In the genomic region with DNA sequence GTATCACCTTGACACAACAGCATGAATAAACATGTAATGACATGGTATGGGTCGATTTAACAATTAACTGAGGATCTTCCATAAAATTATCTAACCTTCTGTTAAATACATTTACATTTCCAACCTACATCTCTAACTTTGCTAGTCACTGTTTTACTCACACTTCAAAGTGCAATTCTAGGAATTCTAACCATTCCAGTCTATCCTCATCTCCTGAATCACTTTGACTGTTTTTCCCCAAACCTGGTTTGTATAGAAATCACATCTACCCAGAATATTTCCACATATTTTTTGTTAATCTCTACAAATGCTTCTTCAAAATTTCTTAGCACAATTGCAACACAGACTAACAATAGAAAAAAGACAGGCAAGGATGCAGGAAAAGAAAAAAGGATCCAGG, we compare ENCODE assay signal across 1 cellular context.
TF ChIP-seq lines count a peak whose summit lies in the region.

No MANE protein-coding gene starts in this region.

TF ChIP-seq in GM23338, 12 proteins besides CTCF, POLR2A, EP300 and RAD21 (continued from another document):
- TF ChIP-seq, protein P1, sequence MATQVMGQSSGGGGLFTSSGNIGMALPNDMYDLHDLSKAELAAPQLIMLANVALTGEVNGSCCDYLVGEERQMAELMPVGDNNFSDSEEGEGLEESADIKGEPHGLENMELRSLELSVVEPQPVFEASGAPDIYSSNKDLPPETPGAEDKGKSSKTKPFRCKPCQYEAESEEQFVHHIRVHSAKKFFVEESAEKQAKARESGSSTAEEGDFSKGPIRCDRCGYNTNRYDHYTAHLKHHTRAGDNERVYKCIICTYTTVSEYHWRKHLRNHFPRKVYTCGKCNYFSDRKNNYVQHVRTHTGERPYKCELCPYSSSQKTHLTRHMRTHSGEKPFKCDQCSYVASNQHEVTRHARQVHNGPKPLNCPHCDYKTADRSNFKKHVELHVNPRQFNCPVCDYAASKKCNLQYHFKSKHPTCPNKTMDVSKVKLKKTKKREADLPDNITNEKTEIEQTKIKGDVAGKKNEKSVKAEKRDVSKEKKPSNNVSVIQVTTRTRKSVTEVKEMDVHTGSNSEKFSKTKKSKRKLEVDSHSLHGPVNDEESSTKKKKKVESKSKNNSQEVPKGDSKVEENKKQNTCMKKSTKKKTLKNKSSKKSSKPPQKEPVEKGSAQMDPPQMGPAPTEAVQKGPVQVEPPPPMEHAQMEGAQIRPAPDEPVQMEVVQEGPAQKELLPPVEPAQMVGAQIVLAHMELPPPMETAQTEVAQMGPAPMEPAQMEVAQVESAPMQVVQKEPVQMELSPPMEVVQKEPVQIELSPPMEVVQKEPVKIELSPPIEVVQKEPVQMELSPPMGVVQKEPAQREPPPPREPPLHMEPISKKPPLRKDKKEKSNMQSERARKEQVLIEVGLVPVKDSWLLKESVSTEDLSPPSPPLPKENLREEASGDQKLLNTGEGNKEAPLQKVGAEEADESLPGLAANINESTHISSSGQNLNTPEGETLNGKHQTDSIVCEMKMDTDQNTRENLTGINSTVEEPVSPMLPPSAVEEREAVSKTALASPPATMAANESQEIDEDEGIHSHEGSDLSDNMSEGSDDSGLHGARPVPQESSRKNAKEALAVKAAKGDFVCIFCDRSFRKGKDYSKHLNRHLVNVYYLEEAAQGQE (IDR thresholded peaks at IDR 0.05; ENCODE audit: unreplicated experiment): no peak
- TF ChIP-seq NANOG (IDR thresholded peaks at IDR 0.05; ENCODE audit: borderline replicate concordance) (no peak), STAT1 (IDR thresholded peaks at IDR 0.05; ENCODE audit: unreplicated experiment) (no peak), EZH2phosphoT487 (IDR thresholded peaks at IDR 0.05; ENCODE audit: unreplicated experiment) (no peak)
- TF ChIP-seq, protein P2, sequence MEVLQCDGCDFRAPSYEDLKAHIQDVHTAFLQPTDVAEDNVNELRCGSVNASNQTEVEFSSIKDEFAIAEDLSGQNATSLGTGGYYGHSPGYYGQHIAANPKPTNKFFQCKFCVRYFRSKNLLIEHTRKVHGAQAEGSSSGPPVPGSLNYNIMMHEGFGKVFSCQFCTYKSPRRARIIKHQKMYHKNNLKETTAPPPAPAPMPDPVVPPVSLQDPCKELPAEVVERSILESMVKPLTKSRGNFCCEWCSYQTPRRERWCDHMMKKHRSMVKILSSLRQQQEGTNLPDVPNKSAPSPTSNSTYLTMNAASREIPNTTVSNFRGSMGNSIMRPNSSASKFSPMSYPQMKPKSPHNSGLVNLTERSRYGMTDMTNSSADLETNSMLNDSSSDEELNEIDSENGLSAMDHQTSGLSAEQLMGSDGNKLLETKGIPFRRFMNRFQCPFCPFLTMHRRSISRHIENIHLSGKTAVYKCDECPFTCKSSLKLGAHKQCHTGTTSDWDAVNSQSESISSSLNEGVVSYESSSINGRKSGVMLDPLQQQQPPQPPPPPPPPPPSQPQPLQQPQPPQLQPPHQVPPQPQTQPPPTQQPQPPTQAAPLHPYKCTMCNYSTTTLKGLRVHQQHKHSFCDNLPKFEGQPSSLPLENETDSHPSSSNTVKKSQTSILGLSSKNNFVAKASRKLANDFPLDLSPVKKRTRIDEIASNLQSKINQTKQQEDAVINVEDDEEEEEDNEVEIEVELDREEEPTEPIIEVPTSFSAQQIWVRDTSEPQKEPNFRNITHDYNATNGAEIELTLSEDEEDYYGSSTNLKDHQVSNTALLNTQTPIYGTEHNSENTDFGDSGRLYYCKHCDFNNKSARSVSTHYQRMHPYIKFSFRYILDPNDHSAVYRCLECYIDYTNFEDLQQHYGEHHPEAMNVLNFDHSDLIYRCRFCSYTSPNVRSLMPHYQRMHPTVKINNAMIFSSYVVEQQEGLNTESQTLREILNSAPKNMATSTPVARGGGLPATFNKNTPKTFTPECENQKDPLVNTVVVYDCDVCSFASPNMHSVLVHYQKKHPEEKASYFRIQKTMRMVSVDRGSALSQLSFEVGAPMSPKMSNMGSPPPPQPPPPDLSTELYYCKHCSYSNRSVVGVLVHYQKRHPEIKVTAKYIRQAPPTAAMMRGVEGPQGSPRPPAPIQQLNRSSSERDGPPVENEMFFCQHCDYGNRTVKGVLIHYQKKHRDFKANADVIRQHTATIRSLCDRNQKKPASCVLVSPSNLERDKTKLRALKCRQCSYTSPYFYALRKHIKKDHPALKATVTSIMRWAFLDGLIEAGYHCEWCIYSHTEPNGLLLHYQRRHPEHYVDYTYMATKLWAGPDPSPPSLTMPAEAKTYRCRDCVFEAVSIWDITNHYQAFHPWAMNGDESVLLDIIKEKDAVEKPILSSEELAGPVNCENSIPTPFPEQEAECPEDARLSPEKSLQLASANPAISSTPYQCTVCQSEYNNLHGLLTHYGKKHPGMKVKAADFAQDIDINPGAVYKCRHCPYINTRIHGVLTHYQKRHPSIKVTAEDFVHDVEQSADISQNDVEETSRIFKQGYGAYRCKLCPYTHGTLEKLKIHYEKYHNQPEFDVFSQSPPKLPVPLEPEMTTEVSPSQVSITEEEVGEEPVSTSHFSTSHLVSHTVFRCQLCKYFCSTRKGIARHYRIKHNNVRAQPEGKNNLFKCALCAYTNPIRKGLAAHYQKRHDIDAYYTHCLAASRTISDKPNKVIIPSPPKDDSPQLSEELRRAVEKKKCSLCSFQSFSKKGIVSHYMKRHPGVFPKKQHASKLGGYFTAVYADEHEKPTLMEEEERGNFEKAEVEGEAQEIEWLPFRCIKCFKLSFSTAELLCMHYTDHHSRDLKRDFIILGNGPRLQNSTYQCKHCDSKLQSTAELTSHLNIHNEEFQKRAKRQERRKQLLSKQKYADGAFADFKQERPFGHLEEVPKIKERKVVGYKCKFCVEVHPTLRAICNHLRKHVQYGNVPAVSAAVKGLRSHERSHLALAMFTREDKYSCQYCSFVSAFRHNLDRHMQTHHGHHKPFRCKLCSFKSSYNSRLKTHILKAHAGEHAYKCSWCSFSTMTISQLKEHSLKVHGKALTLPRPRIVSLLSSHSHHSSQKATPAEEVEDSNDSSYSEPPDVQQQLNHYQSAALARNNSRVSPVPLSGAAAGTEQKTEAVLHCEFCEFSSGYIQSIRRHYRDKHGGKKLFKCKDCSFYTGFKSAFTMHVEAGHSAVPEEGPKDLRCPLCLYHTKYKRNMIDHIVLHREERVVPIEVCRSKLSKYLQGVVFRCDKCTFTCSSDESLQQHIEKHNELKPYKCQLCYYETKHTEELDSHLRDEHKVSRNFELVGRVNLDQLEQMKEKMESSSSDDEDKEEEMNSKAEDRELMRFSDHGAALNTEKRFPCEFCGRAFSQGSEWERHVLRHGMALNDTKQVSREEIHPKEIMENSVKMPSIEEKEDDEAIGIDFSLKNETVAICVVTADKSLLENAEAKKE (CRISPR knock-in tag; IDR thresholded peaks at IDR 0.05): no peak
TF ChIP-seq in GM23338: peak in this region for 0.
